In genomic region chr9:7862170-7862569, GRCh38 we compare ENCODE assay signal across 13 cellular contexts.
"Had no signal": no experiment of that assay in that cellular context is flagged by ENCODE, and none has a peak within 500 bp of the region (broad histone marks: within the 10 kb centered on the region; RNA-seq: fewer than 3 reads in every experiment).

No MANE protein-coding gene starts in this region.

- H3K36me3 ChIP-seq: heart left ventricle, right atrium auricular region had no signal

- H3K27ac ChIP-seq: coronary artery, heart left ventricle, right atrium auricular region had no signal

- H3K4me1 ChIP-seq: heart left ventricle, right atrium auricular region had no signal

- ATAC-seq: esophagus mucosa, heart left ventricle, left lobe of liver, natural killer cell had no signal

- H3K9me3 ChIP-seq: heart left ventricle, right atrium auricular region had no signal

- H3K27me3 ChIP-seq: heart left ventricle, right atrium auricular region had no signal

- DNase-seq: effector CD4-positive, alpha-beta T cell; endodermal cell; heart left ventricle; hippocampal formation; natural killer cell; posterior cingulate gyrus; small intestine; stimulated activated CD4-positive, alpha-beta T cell treated with anti-CD3 and anti-CD28 coated beads, Interleukin-12 subunit alpha, Interleukin-12 subunit beta, amount 100 ng/mL, for 4 hours; stimulated activated naive CD4-positive, alpha-beta T cell treated with Interleukin-2 at 50 U/mL for 16 hours had no signal

- H3K4me3 ChIP-seq: coronary artery, heart left ventricle, right atrium auricular region had no signal
